ENCODE assay signal across 8 cellular contexts in genomic region chr1:92538413-92539061, GRCh38. TPM values are rescaled to one million over a fixed set of nuclear protein-coding genes. Genes with fewer than 3 reads are reported as not detected.
DNase-seq lines count a peak whose midpoint lies in the region; ATAC-seq and TF ChIP-seq lines count a peak whose summit lies in the region.

No MANE protein-coding gene starts in this region.

- peak overlapping the region; percentile 96 for H3K27ac Mint-ChIP-seq in activated naive CD8-positive, alpha-beta T cell treated with anti-CD3 and anti-CD28 coated beads for 36 hours

- TF ChIP-seq EP300 in suprapubic skin (IDR thresholded peaks at IDR 0.05): no peak

- H3K27me3 ChIP-seq in suprapubic skin (no peaks in the 10 kb centered on the region), uterus (no peaks in the 10 kb centered on the region)

- H3K36me3 ChIP-seq in suprapubic skin: no peaks in the 10 kb centered on the region
- no peaks in the 10 kb centered on the region for H3K36me3 ChIP-seq in uterus

- no peak for TF ChIP-seq POLR2A in suprapubic skin (IDR thresholded peaks at IDR 0.05)
- no peak for TF ChIP-seq POLR2A in uterus (IDR thresholded peaks at IDR 0.05)

- H3K27ac ChIP-seq in suprapubic skin (no peak overlapping the region), uterus (no peak overlapping the region)

- peak overlapping the region; percentile 59 for H3K4me3 Mint-ChIP-seq in activated naive CD8-positive, alpha-beta T cell treated with anti-CD3 and anti-CD28 coated beads for 36 hours

- peaks cover 67% of the 10 kb centered on the region for H3K4me1 Mint-ChIP-seq in activated naive CD8-positive, alpha-beta T cell treated with anti-CD3 and anti-CD28 coated beads for 36 hours

- WGBS in suprapubic skin: 89% methylated on average over 2 of the region's 2 CpGs

- H3K9me3 ChIP-seq in suprapubic skin (no peaks in the 10 kb centered on the region), uterus (no peaks in the 10 kb centered on the region)

- TF ChIP-seq CTCF in suprapubic skin (IDR thresholded peaks at IDR 0.05) (no peak), uterus (IDR thresholded peaks at IDR 0.05) (no peak)

- H3K4me1 ChIP-seq in suprapubic skin (peaks cover 6% of the 10 kb centered on the region), uterus (no peaks in the 10 kb centered on the region)

- ATAC-seq in GM19455 (IDR thresholded peaks at IDR 0.05; ENCODE audit: unreplicated experiment): peak; percentile 58
- peak; percentile 43 for ATAC-seq in HG03342 (IDR thresholded peaks at IDR 0.05; ENCODE audit: unreplicated experiment)

- intact Hi-C loops in head of caudate nucleus (cut with DNase I) (no loop called here), uterus (cut with DNase I; ENCODE audit: low total_unique reads) (no loop called here)

- H3K4me3 ChIP-seq in suprapubic skin: no peak overlapping the region
- no peak overlapping the region for H3K4me3 ChIP-seq in uterus

- no peaks in the 10 kb centered on the region for H3K27me3 Mint-ChIP-seq in activated naive CD8-positive, alpha-beta T cell treated with anti-CD3 and anti-CD28 coated beads for 36 hours

- peaks cover 19% of the 10 kb centered on the region for H3K9me3 Mint-ChIP-seq in activated naive CD8-positive, alpha-beta T cell treated with anti-CD3 and anti-CD28 coated beads for 36 hours

- DNase-seq in EH (ENCODE audit: low read depth): peak; percentile 35
- peak; percentile 43 for DNase-seq in activated naive CD8-positive, alpha-beta T cell treated with anti-CD3 and anti-CD28 coated beads for 36 hours
- DNase-seq in suprapubic skin (ENCODE audit: low spot score in 2 of 2): no peak
- DNase-seq in head of caudate nucleus: no peak
- no peak for DNase-seq in uterus
- no peak for DNase-seq in HPDE6-E6E7 (ENCODE audit: extremely low spot score)

- peaks cover 50% of the 10 kb centered on the region for H3K36me3 Mint-ChIP-seq in activated naive CD8-positive, alpha-beta T cell treated with anti-CD3 and anti-CD28 coated beads for 36 hours

RNA-seq across cellular contexts. Expression of gene GFI1, which starts 51.8 kb away (rescaled TPM):
- total RNA-seq in activated naive CD8-positive, alpha-beta T cell treated with anti-CD3 and anti-CD28 coated beads for 36 hours: 10 to 100 TPM; 79.7 to 85.0 TPM
- total RNA-seq in suprapubic skin (under 1 TPM in 2 of 4 donors, not detected in 2; 0.36 to 0.48 TPM), uterus (1 to 10 TPM in 1 of 4 donors, under 1 TPM in 2, not detected in 1; 0.26 to 2.4 (median 0.95) TPM)

Comparison
In these comparisons a context has a peak if more than half of its experiments do, and no peak if none do; other contexts are left out.
1. DNase-seq: peak in EH (single experiment) and activated naive CD8-positive, alpha-beta T cell treated with anti-CD3 and anti-CD28 coated beads for 36 hours (single experiment); none in suprapubic skin (0 of 2), head of caudate nucleus (0 of 42), uterus (0 of 2) and HPDE6-E6E7 (single experiment).
2. RNA of gene GFI1, which starts 51.8 kb away (total RNA-seq): 79.7 to 85.0 TPM in activated naive CD8-positive, alpha-beta T cell treated with anti-CD3 and anti-CD28 coated beads for 36 hours; 0.26 to 2.4 TPM in uterus and 0.36 to 0.48 TPM in suprapubic skin; every median in the first group is over 10 times any median in the second.